Comparison of ENCODE assay signal across 31 cellular contexts in genomic region chr10:71442859-71443570, GRCh38. TPM values are rescaled to one million over a fixed set of nuclear protein-coding genes. Genes with fewer than 3 reads are reported as not detected.
"Had no signal": no experiment of that assay in that cellular context is flagged by ENCODE, and none has a peak within 500 bp of the region (broad histone marks: within the 10 kb centered on the region; RNA-seq: fewer than 3 reads in every experiment).

No MANE protein-coding gene starts in this region.

- DNase-seq: activated CD4-positive, alpha-beta T cell treated with anti-CD3 and anti-CD28 coated beads for 48 hours; activated CD4-positive, alpha-beta T cell treated with anti-CD3 and anti-CD28 coated beads, Interleukin-2, amount 50 U/mL, for 1 hour; activated CD4-positive, alpha-beta T cell treated with anti-CD3 and anti-CD28 coated beads, Interleukin-2, amount 50 U/mL, for 48 hours; activated CD8-positive, alpha-beta memory T cell treated with anti-CD3 and anti-CD28 coated beads for 24 hours; activated CD8-positive, alpha-beta T cell treated with anti-CD3 and anti-CD28 coated beads for 36 hours; activated effector memory CD4-positive, alpha-beta T cell treated with Interleukin-2 at 50 U/mL for 16 hours; activated gamma-delta T cell treated with Interleukin-2 at 50 U/mL for 16 hours; activated naive CD4-positive, alpha-beta T cell treated with anti-CD3 and anti-CD28 coated beads, Interleukin-2, amount 50 U/mL, for 16 hours; activated naive CD4-positive, alpha-beta T cell treated with Interleukin-2 at 50 U/mL for 16 hours; activated T-cell treated with anti-CD3 and anti-CD28 coated beads, Interleukin-2, amount 50 U/mL, for 4 hours; amniotic stem cell; anterior cingulate cortex; caudate nucleus; cortex of kidney; dermis blood vessel endothelial cell; effector CD4-positive, alpha-beta T cell; effector memory CD8-positive, alpha-beta T cell; erythroblast; foreskin keratinocyte; gastrocnemius medialis; glutamatergic neuron; T-helper 1 cell; T-helper 17 cell; T1000 had no signal

- H3K27ac ChIP-seq: esophagus muscularis mucosa, foreskin keratinocyte, gastrocnemius medialis had no signal

- H3K4me3 ChIP-seq: esophagus muscularis mucosa, gastrocnemius medialis had no signal

- H3K27me3 ChIP-seq: esophagus muscularis mucosa, gastrocnemius medialis had no signal

- H3K9me3 ChIP-seq: esophagus muscularis mucosa, gastrocnemius medialis had no signal

- H3K36me3 Mint-ChIP-seq: activated naive CD8-positive, alpha-beta T cell; WTC11 had no signal

- H3K36me3 ChIP-seq: esophagus muscularis mucosa, gastrocnemius medialis had no signal

- H3K27ac Mint-ChIP-seq: activated CD8-positive, alpha-beta T cell treated with anti-CD3 and anti-CD28 coated beads for 36 hours; activated naive CD8-positive, alpha-beta T cell; activated T-helper 17 cell treated with anti-CD3 and anti-CD28 coated beads, Interleukin-2, amount 50 U/mL, for 72 hours; T-helper 2 cell treated with Interferon-gamma antibody and Interleukin-4, amounts not matched to agents 5 μg/mL and 100 μg/mL, for 36 hours; WTC11 had no signal

- H3K9me3 Mint-ChIP-seq: activated CD8-positive, alpha-beta T cell treated with anti-CD3 and anti-CD28 coated beads for 36 hours; activated T-cell treated with anti-CD3 and anti-CD28 coated beads, Interleukin-2, amount 50 U/mL, for 4 hours; activated T-helper 17 cell treated with anti-CD3 and anti-CD28 coated beads, Interleukin-2, amount 50 U/mL, for 72 hours; effector memory CD8-positive, alpha-beta T cell; T-helper 2 cell treated with Interferon-gamma antibody and Interleukin-4, amounts not matched to agents 5 μg/mL and 100 μg/mL, for 36 hours; WTC11 had no signal

- H3K4me3 Mint-ChIP-seq: activated CD8-positive, alpha-beta T cell treated with anti-CD3 and anti-CD28 coated beads for 36 hours; activated naive CD8-positive, alpha-beta T cell; activated T-cell treated with anti-CD3 and anti-CD28 coated beads, Interleukin-2, amount 50 U/mL, for 4 hours; activated T-helper 17 cell treated with anti-CD3 and anti-CD28 coated beads, Interleukin-2, amount 50 U/mL, for 72 hours; effector memory CD8-positive, alpha-beta T cell; T-helper 17 cell; T-helper 2 cell treated with Interferon-gamma antibody and Interleukin-4, amounts not matched to agents 5 μg/mL and 100 μg/mL, for 36 hours; WTC11 had no signal

- H3K4me1 ChIP-seq: esophagus muscularis mucosa, foreskin keratinocyte, gastrocnemius medialis had no signal

- H3K4me1 Mint-ChIP-seq: activated T-helper 17 cell treated with anti-CD3 and anti-CD28 coated beads, Interleukin-2, amount 50 U/mL, for 72 hours; T-helper 17 cell had no signal

- H3K27me3 Mint-ChIP-seq: activated CD8-positive, alpha-beta T cell treated with anti-CD3 and anti-CD28 coated beads for 36 hours; activated naive CD8-positive, alpha-beta T cell; activated T-helper 17 cell treated with anti-CD3 and anti-CD28 coated beads, Interleukin-2, amount 50 U/mL, for 72 hours; effector memory CD8-positive, alpha-beta T cell had no signal

- ATAC-seq: activated CD8-positive, alpha-beta T cell treated with anti-CD3 and anti-CD28 coated beads for 36 hours; activated T-cell treated with anti-CD3 and anti-CD28 coated beads, Interleukin-2, amount 50 U/mL, for 4 hours; activated T-helper 17 cell treated with anti-CD3 and anti-CD28 coated beads, Interleukin-2, amount 50 U/mL, for 72 hours; effector memory CD8-positive, alpha-beta T cell; foreskin keratinocyte; gastrocnemius medialis; T-helper 17 cell had no signal

RNA-seq across cellular contexts. Expression of gene CDH23, which starts 46.3 kb away (rescaled TPM):
- total RNA-seq: astrocyte, chondrocyte had no signal
- polyA plus RNA-seq: foreskin keratinocyte had no signal
